ENCODE assay signal across 10 cellular contexts in genomic region chr17:55731586-55732250, GRCh38. TPM values are rescaled to one million over a fixed set of nuclear protein-coding genes. Genes with fewer than 3 reads are reported as not detected.
DNase-seq lines count a peak whose midpoint lies in the region; ATAC-seq and TF ChIP-seq lines count a peak whose summit lies in the region.
"Had no signal": no experiment of that assay in that cellular context is flagged by ENCODE, and none has a peak within 500 bp of the region (broad histone marks: within the 10 kb centered on the region; RNA-seq: fewer than 3 reads in every experiment).

No MANE protein-coding gene starts in this region.

- no peaks in the 10 kb centered on the region for H3K36me3 ChIP-seq in uterus

- H3K4me3 ChIP-seq in uterus: no peak overlapping the region

- H3K9me3 Mint-ChIP-seq in WTC11 (no peaks in the 10 kb centered on the region), nephron progenitor cell (no peaks in the 10 kb centered on the region)
- H3K9me3 Mint-ChIP-seq: naive thymus-derived CD8-positive, alpha-beta T cell had no signal

- H3K4me1 Mint-ChIP-seq in WTC11 (peaks cover 66% of the 10 kb centered on the region), nephron progenitor cell (peaks cover 77% of the 10 kb centered on the region)
- H3K4me1 Mint-ChIP-seq: naive thymus-derived CD8-positive, alpha-beta T cell had no signal

- TF ChIP-seq CTCF in WTC11 (IDR thresholded peaks at IDR 0.05): no peak
- TF ChIP-seq CTCF in nephron progenitor cell (IDR thresholded peaks at IDR 0.05): no peak
- TF ChIP-seq CTCF in uterus (IDR thresholded peaks at IDR 0.05): no peak

- POLR2A ChIA-PET in WTC11 (lab: Charles Lee): no interaction called here

- H3K27me3 Mint-ChIP-seq in WTC11 (ENCODE audit: low read depth) (no peaks in the 10 kb centered on the region), nephron progenitor cell (ENCODE audit: low read depth, poor library complexity) (no peaks in the 10 kb centered on the region)

- H3K27me3 ChIP-seq in uterus: no peaks in the 10 kb centered on the region

- TF ChIP-seq POLR2A in uterus (IDR thresholded peaks at IDR 0.05): peak in 1 of 2 donors; percentile 15

- H3K4me1 ChIP-seq in uterus: no peaks in the 10 kb centered on the region

- peak overlapping the region; percentile 65 to 71 for H3K27ac ChIP-seq in uterus

- H3K4me3 Mint-ChIP-seq in WTC11: no peak overlapping the region
- H3K4me3 Mint-ChIP-seq in nephron progenitor cell: peak overlapping the region; percentile 73
- H3K4me3 Mint-ChIP-seq: naive thymus-derived CD8-positive, alpha-beta T cell had no signal

- DNase-seq in WTC11 (ENCODE audit: low spot score) (no peak), foreskin melanocyte (peak; percentile 39), nephron progenitor cell (no peak), uterus (peak; percentile 57 to 61), NCI-H1092 treated with DMSO at 0.1 percent for 48 hours (lab: John Stamatoyannopoulos, UW) (no peak), iPS-NIHi7 (ENCODE audit: extremely low spot score) (no peak)
- DNase-seq: naive thymus-derived CD8-positive, alpha-beta T cell; stimulated activated naive CD4-positive, alpha-beta T cell treated with Interleukin-2 at 50 U/mL for 16 hours had no signal

- peak overlapping the region; percentile 5; the same call in 1 of the 2 replicates for H3K27ac Mint-ChIP-seq in WTC11
- peak overlapping the region; percentile 92 for H3K27ac Mint-ChIP-seq in nephron progenitor cell
- H3K27ac Mint-ChIP-seq: naive thymus-derived CD8-positive, alpha-beta T cell had no signal

- intact Hi-C loops in uterus (cut with DNase I; ENCODE audit: low total_unique reads): no loop called here

- ATAC-seq in WTC11 (peak; percentile 58), GM21390 (IDR thresholded peaks at IDR 0.05; ENCODE audit: unreplicated experiment) (no peak)
- ATAC-seq: naive thymus-derived CD8-positive, alpha-beta T cell had no signal

- CTCF ChIA-PET in WTC11 (lab: Charles Lee): interaction anchor here (0.7 to 1.4 kb wide), 4 partner anchors 8 to 206 kb away, joined by 3 to 5 read pairs (median 4); partner anchors contain the start of gene PCTP

- no peaks in the 10 kb centered on the region for H3K9me3 ChIP-seq in uterus

- H3K36me3 Mint-ChIP-seq in WTC11 (no peaks in the 10 kb centered on the region), nephron progenitor cell (ENCODE audit: low read depth) (no peaks in the 10 kb centered on the region)
- H3K36me3 Mint-ChIP-seq: naive thymus-derived CD8-positive, alpha-beta T cell had no signal

TF ChIP-seq in WTC11, 78 proteins besides CTCF, POLR2A, EP300 and RAD21:
- no peak for TF ChIP-seq IRF2 (CRISPR knock-in tag; IDR thresholded peaks at IDR 0.05; ENCODE audit: borderline replicate concordance, low read depth)
- no peak for TF ChIP-seq ZNF423 (CRISPR knock-in tag; IDR thresholded peaks at IDR 0.05)
- no peak for TF ChIP-seq ERG (CRISPR knock-in tag; IDR thresholded peaks at IDR 0.05)
TF ChIP-seq in WTC11: peak in this region for 0.

RNA-seq across cellular contexts. Expression of gene TMEM100, which starts 9.1 kb away (rescaled TPM):
- 0.39 to 1.1 TPM (median 0.57 TPM) in 3 replicates for total RNA-seq in WTC11 (2021)
- total RNA-seq in uterus: 10 to 100 TPM in 1 of 4 donors, 1 to 10 TPM in 3; 2.8 to 26.3 (median 6.2) TPM
- total RNA-seq: naive thymus-derived CD8-positive, alpha-beta T cell; T-helper 2 cell treated with Interferon-gamma antibody and Interleukin-4, amounts not matched to agents 100 ng/mL and 5 ng/mL, for 36 hours had no signal

RNA-seq across cellular contexts. Expression of gene PCTP, which starts 19.1 kb away (rescaled TPM):
- total RNA-seq in WTC11 (2021) (10.3 to 14.2 TPM (median 12.2 TPM) in 3 replicates), uterus (10 to 100 TPM in 2 of 4 donors, 1 to 10 TPM in 2; 1.8 to 18.8 (median 10.9) TPM)

Comparison
In these comparisons a context has a peak if more than half of its experiments do, and no peak if none do; other contexts are left out.
1. DNase-seq: peak in foreskin melanocyte (single experiment) and uterus (2 of 2); none in WTC11 (single experiment), nephron progenitor cell (single experiment), NCI-H1092 treated with DMSO at 0.1 percent for 48 hours (single experiment) and iPS-NIHi7 (single experiment).